In the genomic region with DNA sequence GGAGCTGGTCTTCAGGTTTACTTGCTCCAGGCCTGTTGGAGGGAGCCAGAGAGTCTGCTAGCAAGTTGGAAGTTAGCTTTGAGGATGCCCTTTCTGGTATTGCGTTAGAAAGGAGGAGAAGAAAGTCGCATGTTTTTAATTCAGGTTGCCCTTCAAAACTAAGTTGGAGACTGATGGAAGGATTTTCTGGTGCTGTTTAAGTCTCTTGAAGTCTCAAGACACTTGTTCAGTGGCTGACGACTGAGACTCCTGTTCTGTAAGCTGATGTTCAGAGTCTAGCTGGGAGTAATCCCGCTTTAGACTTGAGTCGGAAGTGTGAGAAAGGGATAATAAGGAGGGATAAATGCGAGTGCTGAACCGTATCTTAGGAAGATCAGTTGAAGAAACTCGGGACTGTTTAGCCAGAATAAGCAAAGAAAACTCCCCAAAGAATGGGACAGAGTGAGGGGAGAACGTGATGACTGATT, we compare ENCODE assay signal across 8 cellular contexts. TPM values are rescaled to one million over a fixed set of nuclear protein-coding genes. Genes with fewer than 3 reads are reported as not detected.
DNase-seq lines count a peak whose midpoint lies in the region; FAIRE-seq and TF ChIP-seq lines count a peak whose summit lies in the region.

No MANE protein-coding gene starts in this region.

- no peak for FAIRE-seq in RCC 7860 (lab: Jason Lieb, UNC)

- H3K4me1 ChIP-seq in esophagus muscularis mucosa (peaks cover 19 to 36% (median 27%) of the 10 kb centered on the region in 4 donors), neuron (ENCODE audit: insufficient read depth, low read length) (peaks cover 15% of the 10 kb centered on the region)

- DNase-seq in SIG-M5 treated with dmso at 0.1 percent for 504 hours (lab: John Stamatoyannopoulos, UW; ENCODE audit: unreplicated experiment) (peak; percentile 53), SIG-M5 (lab: John Stamatoyannopoulos, UW) (no peak), RPMI8226 (peak; percentile 45), esophagus muscularis mucosa (ENCODE audit: extremely low spot score) (no peak), RCC 7860 (ENCODE audit: low spot score) (no peak), COLO668 (lab: John Stamatoyannopoulos, UW; ENCODE audit: unreplicated experiment) (no peak), middle frontal gyrus (ENCODE audit: extremely low spot score, low spot score) (no peak)

- H3K27ac ChIP-seq in esophagus muscularis mucosa (replicated peaks in 1 of 4): peak overlapping the region; percentile 90 to 96 (median 94)

- intact Hi-C loops in esophagus muscularis mucosa (cut with DNase I): no loop called here

- peaks cover 16 to 34% (median 27%) of the 10 kb centered on the region in 4 donors for H3K36me3 ChIP-seq in esophagus muscularis mucosa
- H3K36me3 ChIP-seq in neuron (ENCODE audit: insufficient read depth, low read length): peaks cover 35% of the 10 kb centered on the region

- peak overlapping the region; percentile 52 for H2AFZ ChIP-seq in neuron (ENCODE audit: low read depth, low read length)

- no peaks in the 10 kb centered on the region for H3K9me3 ChIP-seq in esophagus muscularis mucosa
- no peaks in the 10 kb centered on the region for H3K9me3 ChIP-seq in neuron (ENCODE audit: low read length)

- TF ChIP-seq CTCF in esophagus muscularis mucosa (IDR thresholded peaks at IDR 0.05): no peak

- TF ChIP-seq EP300 in esophagus muscularis mucosa (IDR thresholded peaks at IDR 0.05): no peak

- H3K27me3 ChIP-seq in esophagus muscularis mucosa (peaks cover 13 to 32% (median 26%) of the 10 kb centered on the region in 4 donors), neuron (ENCODE audit: insufficient read depth, low read length) (peaks cover 36% of the 10 kb centered on the region)

- H3K4me3 ChIP-seq in esophagus muscularis mucosa: peak overlapping the region; percentile 81 to 95 (median 89)
- H3K4me3 ChIP-seq in neuron (ENCODE audit: low read length): peak overlapping the region; percentile 59

- no peak for TF ChIP-seq POLR2A in esophagus muscularis mucosa (IDR thresholded peaks at IDR 0.05; ENCODE audit: low read depth)

- WGBS in esophagus muscularis mucosa: 8% methylated on average over 9 of the region's 9 CpGs

RNA-seq across cellular contexts. Expression of a gene that starts 0.7 kb away (rescaled TPM):
- 10 to 100 TPM; 37.8 to 55.7 (median 45.3) TPM for total RNA-seq in esophagus muscularis mucosa

RNA-seq across cellular contexts. Expression of a gene that starts 12.2 kb away (rescaled TPM):
- total RNA-seq in esophagus muscularis mucosa: not detected

Comparison
In these comparisons a context has a peak if more than half of its experiments do, and no peak if none do; other contexts are left out.
1. DNase-seq: peak in SIG-M5 treated with dmso at 0.1 percent for 504 hours (single experiment) and RPMI8226 (single experiment); none in SIG-M5 (single experiment), esophagus muscularis mucosa (single experiment), RCC 7860 (single experiment), COLO668 (single experiment) and middle frontal gyrus (single experiment).